20 cellular contexts compared by ENCODE assay signal in genomic region chr6:71198908-71199307, GRCh38.
"Had no signal": no experiment of that assay in that cellular context is flagged by ENCODE, and none has a peak within 500 bp of the region (broad histone marks: within the 10 kb centered on the region; RNA-seq: fewer than 3 reads in every experiment).

No MANE protein-coding gene starts in this region.

- H3K27ac Mint-ChIP-seq: nephron progenitor cell; progenitor cell of endocrine pancreas; stimulated activated naive B cell treated with anti-CD40 and anti-IgM and Interleukin-4, amounts not matched to agents 10 μg/mL and 1 μg/mL and 100 μg/mL, for 72 hours had no signal

- H3K4me1 Mint-ChIP-seq: naive thymus-derived CD8-positive, alpha-beta T cell had no signal

- H3K4me3 Mint-ChIP-seq: naive thymus-derived CD8-positive, alpha-beta T cell; nephron progenitor cell; stimulated activated naive B cell treated with anti-CD40 and anti-IgM and Interleukin-4, amounts not matched to agents 10 μg/mL and 1 μg/mL and 100 μg/mL, for 72 hours had no signal

- H3K9me3 Mint-ChIP-seq: nephron progenitor cell had no signal

- H3K27me3 Mint-ChIP-seq: progenitor cell of endocrine pancreas had no signal

- DNase-seq: islet precursor cell; left ventricle myocardium inferior; midbrain; mucosa of descending colon; naive thymus-derived CD8-positive, alpha-beta T cell; nephron progenitor cell; ovary; right lobe of liver; stimulated activated CD4-positive, alpha-beta T cell treated with anti-CD3 and anti-CD28 coated beads, Interleukin-12 subunit alpha, Interleukin-12 subunit beta, amount 100 ng/mL, for 4 hours; stimulated activated CD4-positive, alpha-beta T cell treated with anti-CD3 and anti-CD28 coated beads, Interleukin-15, amount 100 ng/mL, for 24 hours; stimulated activated CD4-positive, alpha-beta T cell treated with anti-CD3 and anti-CD28 coated beads, Interleukin-2, amount 100 ng/mL, for 24 hours; stimulated activated CD4-positive, alpha-beta T cell treated with anti-CD3 and anti-CD28 coated beads, Interleukin-4, amount 100 ng/mL, for 1 hour; stimulated activated naive B cell treated with anti-CD40 and anti-IgM and Interleukin-4, amounts not matched to agents 10 μg/mL and 1 μg/mL and 100 μg/mL, for 72 hours; stimulated activated naive CD8-positive, alpha-beta T cell treated with anti-CD3 and anti-CD28 coated beads, Interleukin-15, Interleukin-2, amounts not matched to agents 100 U/mL and 50 U/mL, for 24 hours; stomach; testis; thyroid gland; transverse colon; upper lobe of left lung had no signal

- ATAC-seq: mucosa of descending colon; naive thymus-derived CD8-positive, alpha-beta T cell; right lobe of liver; stimulated activated naive B cell treated with anti-CD40 and anti-IgM and Interleukin-4, amounts not matched to agents 10 μg/mL and 1 μg/mL and 100 μg/mL, for 72 hours; stimulated activated naive CD8-positive, alpha-beta T cell treated with anti-CD3 and anti-CD28 coated beads, Interleukin-15, Interleukin-2, amounts not matched to agents 100 U/mL and 50 U/mL, for 24 hours had no signal

- H3K36me3 Mint-ChIP-seq: naive thymus-derived CD8-positive, alpha-beta T cell had no signal
